10 cellular contexts compared by ENCODE assay signal in genomic region chr10:102652170-102652926, GRCh38. TPM values are rescaled to one million over a fixed set of nuclear protein-coding genes. Genes with fewer than 3 reads are reported as not detected.
DNase-seq lines count a peak whose midpoint lies in the region; ATAC-seq and TF ChIP-seq lines count a peak whose summit lies in the region.
"Had no signal": no experiment of that assay in that cellular context is flagged by ENCODE, and none has a peak within 500 bp of the region (broad histone marks: within the 10 kb centered on the region; RNA-seq: fewer than 3 reads in every experiment).

No MANE protein-coding gene starts in this region.

- peak overlapping the region; percentile 15 for H3K9ac ChIP-seq in adipocyte (ENCODE audit: low read length)

- POLR2A ChIA-PET in A673 (lab: Charles Lee; ENCODE audit: low non-redundant PET) = no interaction called here

- peak overlapping the region; percentile 53 for H3K27ac ChIP-seq in thymus (ENCODE audit: low read depth)
- H3K27ac ChIP-seq in A673 (ENCODE audit: low read depth, low read length, poor library complexity, severe bottlenecking) = no peak overlapping the region

- no peak overlapping the region for H3K4me3 ChIP-seq in adipocyte (ENCODE audit: low read length)
- H3K4me3 ChIP-seq in thymus (ENCODE audit: low read length) = no peak overlapping the region
- no peak overlapping the region for H3K4me3 ChIP-seq in A673 (ENCODE audit: low read depth, low read length, poor library complexity, severe bottlenecking)

- no peak for TF ChIP-seq CTCF in A673 (conservative IDR thresholded peaks at IDR 0.05; ENCODE audit: low read depth, low read length)

- intact Hi-C loops in A673 (cut with micrococcal nuclease; ENCODE audit: unreplicated experiment) = no loop called here

- H3K36me3 ChIP-seq in adipocyte (ENCODE audit: control insufficient read depth, insufficient read depth, low read length, severe bottlenecking) = peaks cover 57% of the 10 kb centered on the region
- H3K36me3 ChIP-seq in thymus (ENCODE audit: control insufficient read depth, insufficient read depth) = peaks cover 59% of the 10 kb centered on the region
- peaks cover 17% of the 10 kb centered on the region for H3K36me3 ChIP-seq in A673 (ENCODE audit: insufficient read depth, low read length, poor library complexity, severe bottlenecking)

- 80% methylated on average over 12 of the region's 12 CpGs for WGBS in thymus

- DNase-seq in activated naive CD4-positive, alpha-beta T cell treated with Interleukin-2 at 50 U/mL for 16 hours = no peak
- DNase-seq in adipocyte (ENCODE audit: low read depth) = no peak
- no peak for DNase-seq in putamen (ENCODE audit: low spot score)
- no peak for DNase-seq in A673 (ENCODE audit: low spot score)
- DNase-seq in mucosa of gallbladder (ENCODE audit: low spot score) = no peak
- DNase-seq: NCI-H1092 had no signal

- CTCF ChIA-PET in A673 (lab: Charles Lee) = no interaction called here

- ATAC-seq in HG03175 (IDR thresholded peaks at IDR 0.05; ENCODE audit: unreplicated experiment) = peak; percentile 42

- H3K27me3 ChIP-seq in adipocyte (replicated peaks; ENCODE audit: control insufficient read depth, insufficient read depth, low read length) (no peaks in the 10 kb centered on the region), thymus (ENCODE audit: control insufficient read depth, insufficient read depth) (no peaks in the 10 kb centered on the region), A673 (replicated peaks; ENCODE audit: insufficient read depth, low read depth, low read length, poor library complexity) (no peaks in the 10 kb centered on the region)

- BruUV-seq in A673 (replicated peaks; lab: Mats Ljungman, UMichigan) = no TSS peak

- no peaks in the 10 kb centered on the region for H3K9me3 ChIP-seq in adipocyte (ENCODE audit: control insufficient read depth, low read length)
- H3K9me3 ChIP-seq in thymus (ENCODE audit: control insufficient read depth) = no peaks in the 10 kb centered on the region
- H3K9me3 ChIP-seq in A673 (ENCODE audit: low read depth, low read length, poor library complexity, severe bottlenecking) = no peaks in the 10 kb centered on the region

- peak overlapping the region; percentile 52 for H3K4me3 Mint-ChIP-seq in activated naive CD4-positive, alpha-beta T cell treated with anti-CD3 and anti-CD28 coated beads, Interleukin-2, amount 50 U/mL, for 24 hours
- H3K4me3 Mint-ChIP-seq: mesothelial cell of epicardium had no signal

- H3K4me1 Mint-ChIP-seq in activated naive CD4-positive, alpha-beta T cell treated with anti-CD3 and anti-CD28 coated beads, Interleukin-2, amount 50 U/mL, for 24 hours = peaks cover 68% of the 10 kb centered on the region

- H3K27me3 Mint-ChIP-seq in activated naive CD4-positive, alpha-beta T cell treated with anti-CD3 and anti-CD28 coated beads, Interleukin-2, amount 50 U/mL, for 24 hours = no peaks in the 10 kb centered on the region

- peak overlapping the region; percentile 74 for H3K27ac Mint-ChIP-seq in activated naive CD4-positive, alpha-beta T cell treated with anti-CD3 and anti-CD28 coated beads, Interleukin-2, amount 50 U/mL, for 24 hours
- H3K27ac Mint-ChIP-seq: mesothelial cell of epicardium had no signal

- peaks cover 50% of the 10 kb centered on the region for H3K4me1 ChIP-seq in adipocyte (ENCODE audit: control insufficient read depth, insufficient read depth, low read length)
- H3K4me1 ChIP-seq in thymus (ENCODE audit: control insufficient read depth, insufficient read depth, low read length) = peaks cover 51% of the 10 kb centered on the region
- H3K4me1 ChIP-seq in A673 (ENCODE audit: insufficient read depth, low read length, poor library complexity, severe bottlenecking) = peaks cover 2% of the 10 kb centered on the region

- no peaks in the 10 kb centered on the region for H3K9me3 Mint-ChIP-seq in activated naive CD4-positive, alpha-beta T cell treated with anti-CD3 and anti-CD28 coated beads, Interleukin-2, amount 50 U/mL, for 24 hours
- H3K9me3 Mint-ChIP-seq: mesothelial cell of epicardium had no signal

- peaks cover under 1% of the 10 kb centered on the region for H3K36me3 Mint-ChIP-seq in activated naive CD4-positive, alpha-beta T cell treated with anti-CD3 and anti-CD28 coated beads, Interleukin-2, amount 50 U/mL, for 24 hours

RNA-seq across cellular contexts. Expression of gene TRIM8, which starts 8.1 kb away (rescaled TPM):
- polyA plus RNA-seq in thymus = 65.5 TPM
- 29.4 and 32.0 TPM in 2 replicates for total RNA-seq in A673 (2021)
- total RNA-seq in mucosa of gallbladder = 129 TPM
